In the genomic region with DNA sequence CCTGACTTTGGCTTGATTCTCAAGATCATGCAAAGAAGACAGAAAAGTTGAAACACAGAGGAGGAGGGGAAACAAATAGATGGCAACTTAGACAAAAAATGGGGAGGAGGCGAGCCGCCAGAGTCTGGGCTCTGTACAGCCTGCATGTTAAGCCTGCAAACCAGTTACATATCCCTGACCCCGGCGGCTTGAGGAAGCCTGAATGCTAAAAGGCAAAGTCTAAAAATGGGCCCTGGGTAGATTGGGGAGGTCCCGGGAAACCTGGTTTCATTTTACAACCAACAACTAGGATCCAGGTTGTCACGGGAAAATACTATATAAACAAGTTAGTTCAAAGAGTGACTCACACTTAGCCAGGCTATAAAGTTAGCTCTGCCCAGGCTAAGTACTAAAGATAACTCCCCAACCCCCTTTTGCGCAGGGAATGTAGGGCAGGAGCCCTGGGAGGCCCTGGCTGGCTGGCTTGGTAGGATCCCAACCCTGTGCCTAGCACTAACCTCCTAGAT, we compare ENCODE assay signal across 14 cellular contexts. TPM values are rescaled to one million over a fixed set of nuclear protein-coding genes. Genes with fewer than 3 reads are reported as not detected.
DNase-seq lines count a peak whose midpoint lies in the region; ATAC-seq and TF ChIP-seq lines count a peak whose summit lies in the region.
"Had no signal": no experiment of that assay in that cellular context is flagged by ENCODE, and none has a peak within 500 bp of the region (broad histone marks: within the 10 kb centered on the region; RNA-seq: fewer than 3 reads in every experiment).

No MANE protein-coding gene starts in this region.

- peak; percentile 35 for ATAC-seq in gastroesophageal sphincter
- no peak for ATAC-seq in T-helper 17 cell
- ATAC-seq: T-cell had no signal

- H3K79me2 ChIP-seq in GM23248 (ENCODE audit: insufficient read depth) = no peaks in the 10 kb centered on the region

- H3K9me2 ChIP-seq in GM23248 (ENCODE audit: insufficient read depth) = no peaks in the 10 kb centered on the region

- no peak for TF ChIP-seq EP300 in gastroesophageal sphincter (IDR thresholded peaks at IDR 0.05)

- H4K20me1 ChIP-seq in GM23248 (ENCODE audit: insufficient read depth) = no peaks in the 10 kb centered on the region

- H3K4me3 Mint-ChIP-seq in T-helper 17 cell = no peak overlapping the region
- H3K4me3 Mint-ChIP-seq: activated naive CD4-positive, alpha-beta T cell treated with anti-CD3 and anti-CD28 coated beads, Interleukin-2, amount 50 U/mL, for 24 hours; T-cell had no signal

- in situ Hi-C loops in GM23248 (cut with MboI) = no loop called here

- DNase-seq in GM23248 = peak; percentile 65
- peak; percentile 76 for DNase-seq in SW480 (ENCODE audit: low spot score)
- no peak for DNase-seq in NK-92 (lab: John Stamatoyannopoulos, UW; ENCODE audit: unreplicated experiment)
- no peak for DNase-seq in substantia nigra (lab: John Stamatoyannopoulos, UW)
- DNase-seq in activated CD8-positive, alpha-beta memory T cell treated with anti-CD3 and anti-CD28 coated beads, Interleukin-2, amount 50 U/mL, for 4 hours = no peak
- DNase-seq in T-helper 17 cell = no peak
- DNase-seq: activated CD4-positive, alpha-beta T cell treated with anti-CD3 and anti-CD28 coated beads, Interleukin-2, amount 50 U/mL, for 48 hours; COR-L47; kidney glomerular epithelial cell; NCI-H82; T-cell had no signal

- H3K36me3 Mint-ChIP-seq in T-helper 17 cell (ENCODE audit: low read depth) = no peaks in the 10 kb centered on the region
- H3K36me3 Mint-ChIP-seq: activated naive CD4-positive, alpha-beta T cell treated with anti-CD3 and anti-CD28 coated beads, Interleukin-2, amount 50 U/mL, for 24 hours; T-cell had no signal

- H3K36me3 ChIP-seq in GM23248 (ENCODE audit: low read depth) (no peaks in the 10 kb centered on the region), gastroesophageal sphincter (no peaks in the 10 kb centered on the region), skeletal muscle satellite cell (ENCODE audit: insufficient read depth, low read length) (no peaks in the 10 kb centered on the region)

- H3K27me3 ChIP-seq in GM23248 (replicated peaks; ENCODE audit: insufficient read depth) = peaks cover 9% of the 10 kb centered on the region
- no peaks in the 10 kb centered on the region for H3K27me3 ChIP-seq in gastroesophageal sphincter
- H3K27me3 ChIP-seq in skeletal muscle satellite cell (ENCODE audit: control insufficient read depth, insufficient read depth, low read length) = no peaks in the 10 kb centered on the region

- peaks cover 5% of the 10 kb centered on the region; the same call in 1 of the 2 replicates for H3F3A ChIP-seq in GM23248 (ENCODE audit: insufficient read depth)

- TF ChIP-seq POLR2A in gastroesophageal sphincter (IDR thresholded peaks at IDR 0.05) = no peak

- no peak for TF ChIP-seq CTCF in gastroesophageal sphincter (IDR thresholded peaks at IDR 0.05)

- H3K4me3 ChIP-seq in GM23248 = no peak overlapping the region
- no peak overlapping the region for H3K4me3 ChIP-seq in gastroesophageal sphincter
- H3K4me3 ChIP-seq in skeletal muscle satellite cell (ENCODE audit: low read length) = no peak overlapping the region

- no peak overlapping the region for H3K27ac Mint-ChIP-seq in T-helper 17 cell
- H3K27ac Mint-ChIP-seq: activated naive CD4-positive, alpha-beta T cell treated with anti-CD3 and anti-CD28 coated beads, Interleukin-2, amount 50 U/mL, for 24 hours; T-cell had no signal

- H3K27ac ChIP-seq in GM23248 = no peak overlapping the region
- H3K27ac ChIP-seq in gastroesophageal sphincter = peak overlapping the region in 3 of 4 donors; percentile 23 to 53 (median 48)
- no peak overlapping the region for H3K27ac ChIP-seq in substantia nigra (ENCODE audit: low read depth, low read length, poor library complexity, severe bottlenecking)

- H3K4me1 Mint-ChIP-seq in T-helper 17 cell = peaks cover 18% of the 10 kb centered on the region

- H3K4me2 ChIP-seq in GM23248 (ENCODE audit: unreplicated experiment) (no peak overlapping the region), skeletal muscle satellite cell (ENCODE audit: low read length) (peak overlapping the region; percentile 42)

- H2AFZ ChIP-seq in GM23248 = no peak overlapping the region

- H3K27me3 Mint-ChIP-seq in T-helper 17 cell = no peaks in the 10 kb centered on the region
- H3K27me3 Mint-ChIP-seq: activated naive CD4-positive, alpha-beta T cell treated with anti-CD3 and anti-CD28 coated beads, Interleukin-2, amount 50 U/mL, for 24 hours; T-cell had no signal

- no peaks in the 10 kb centered on the region for H3K4me1 ChIP-seq in GM23248 (ENCODE audit: insufficient read depth)
- H3K4me1 ChIP-seq in gastroesophageal sphincter = peaks cover 0 to 28% (median 15%) of the 10 kb centered on the region in 3 donors
- peaks cover 23% of the 10 kb centered on the region for H3K4me1 ChIP-seq in skeletal muscle satellite cell (ENCODE audit: control insufficient read depth, insufficient read depth, low read length)

- H3K9ac ChIP-seq in GM23248 (no peak overlapping the region), skeletal muscle satellite cell (ENCODE audit: low read depth, low read length) (no peak overlapping the region)

- 76% methylated on average over 7 of the region's 7 CpGs for WGBS in GM23248 (ENCODE audit: low coverage in 1 of 2, low lambda C conversion rate in 2 of 2, missing lambda C conversion rate in 2 of 2), 2 experiments
- 48 to 76% methylated on average over 5 to 6 of the region's 7 CpGs for WGBS in gastroesophageal sphincter (ENCODE audit: low coverage in 1 of 2), 2 donors

- H3K9me3 ChIP-seq in GM23248 (ENCODE audit: low read depth) (no peaks in the 10 kb centered on the region), gastroesophageal sphincter (no peaks in the 10 kb centered on the region), skeletal muscle satellite cell (replicated peaks; ENCODE audit: low read length) (no peaks in the 10 kb centered on the region), T-helper 17 cell (ENCODE audit: control insufficient read depth, low read length, poor library complexity, severe bottlenecking) (no peaks in the 10 kb centered on the region)

RNA-seq across cellular contexts. Expression of gene ZBTB16, which starts 18.8 kb away (rescaled TPM):
- not detected in 2 replicates for total RNA-seq in GM23248 (2014; rRNA removed; shearing (Covaris generic))
- polyA plus RNA-seq in GM23248 (2016; fragmentation: Nextera tagmentation; extraction: Ambion mirVana) = not detected in 2 replicates
- total RNA-seq in gastroesophageal sphincter = 100 to 1,000 TPM; 153 to 284 (median 232) TPM
- 32.5 and 36.2 TPM in 2 replicates for total RNA-seq in skeletal muscle satellite cell (2012; rRNA removed)
- 10 to 100 TPM; 17.2 to 20.7 TPM for total RNA-seq in T-helper 17 cell

Comparison
In these comparisons a context has a peak if more than half of its experiments do, and no peak if none do; other contexts are left out.
1. DNase-seq: peak in GM23248 (single experiment) and SW480 (single experiment); none in NK-92 (single experiment), substantia nigra (0 of 49), activated CD8-positive, alpha-beta memory T cell treated with anti-CD3 and anti-CD28 coated beads, Interleukin-2, amount 50 U/mL, for 4 hours (single experiment) and T-helper 17 cell (0 of 3).
2. H3K27ac ChIP-seq: peak in gastroesophageal sphincter (3 of 4); none in GM23248 (single experiment) and substantia nigra (single experiment).
3. RNA of gene ZBTB16, which starts 18.8 kb away (total RNA-seq): 153 to 284 TPM in gastroesophageal sphincter and 17.2 to 20.7 TPM in T-helper 17 cell; not detected in GM23248; every median in the first group is over 10 times any median in the second.